8 cellular contexts compared by ENCODE assay signal in genomic region chr9:90641868-90642558, GRCh38. TPM values are rescaled to one million over a fixed set of nuclear protein-coding genes. Genes with fewer than 3 reads are reported as not detected.
DNase-seq lines count a peak whose midpoint lies in the region; ATAC-seq and TF ChIP-seq lines count a peak whose summit lies in the region.

No MANE protein-coding gene starts in this region.

- H3K9me3 ChIP-seq in WERI-Rb-1 (ENCODE audit: severe bottlenecking): no peaks in the 10 kb centered on the region
- H3K9me3 ChIP-seq in gastrocnemius medialis: no peaks in the 10 kb centered on the region

- DNase-seq in NCI-H1694 treated with DMSO at 0.1 percent for 48 hours (lab: John Stamatoyannopoulos, UW) (peak; percentile 37), NCI-H1694 (lab: John Stamatoyannopoulos, UW) (no peak), WERI-Rb-1 (no peak), islet precursor cell (peak; percentile 82), gastrocnemius medialis (no peak)

- H3K36me3 ChIP-seq in WERI-Rb-1 (no peaks in the 10 kb centered on the region), gastrocnemius medialis (no peaks in the 10 kb centered on the region)

- intact Hi-C loops in gastrocnemius medialis (cut with DNase I; ENCODE audit: low total_unique reads): loop anchor here (5.0 kb wide), 1 partner anchor 1045 kb away; no protein-coding TSS in a partner anchor

- H3K4me3 ChIP-seq in WERI-Rb-1 (ENCODE audit: low read depth, low read length) (peak overlapping the region; percentile 73), gastrocnemius medialis (peak overlapping the region in 3 of 4 donors; percentile 35 to 52 (median 45))

- H3K27ac ChIP-seq in WERI-Rb-1 (peak overlapping the region; percentile 57), gastrocnemius medialis (no peak overlapping the region)

- no peak for TF ChIP-seq CTCF in WERI-Rb-1 (IDR thresholded peaks at IDR 0.05; ENCODE audit: low read depth, low read length)
- no peak for TF ChIP-seq CTCF in gastrocnemius medialis (IDR thresholded peaks at IDR 0.05 in 4 of 5, conservative IDR thresholded peaks at IDR 0.05 in 1 of 5)

- TF ChIP-seq POLR2A in gastrocnemius medialis (IDR thresholded peaks at IDR 0.05): no peak

- H3K4me1 ChIP-seq in gastrocnemius medialis: no peaks in the 10 kb centered on the region

- ATAC-seq in gastrocnemius medialis: no peak
- ATAC-seq in GM19395 (IDR thresholded peaks at IDR 0.05; ENCODE audit: unreplicated experiment): no peak
- no peak for ATAC-seq in HG03039 (IDR thresholded peaks at IDR 0.05; ENCODE audit: unreplicated experiment)
- no peak for ATAC-seq in HG03159 (IDR thresholded peaks at IDR 0.05; ENCODE audit: unreplicated experiment)

- H3K27me3 ChIP-seq in WERI-Rb-1 (ENCODE audit: insufficient read depth, low read depth, severe bottlenecking): no peaks in the 10 kb centered on the region
- H3K27me3 ChIP-seq in gastrocnemius medialis: peaks cover 0 to 11% (median 9%) of the 10 kb centered on the region in 3 donors

- in situ Hi-C loops in gastrocnemius medialis (cut with MboI; ENCODE audit: low sequenced_read_pairs in 4 of 4): no loop called here

RNA-seq across cellular contexts. Expression of gene DIRAS2, which starts 0.6 kb away (rescaled TPM):
- not detected for total RNA-seq in gastrocnemius medialis

Comparison
In these comparisons a context has a peak if more than half of its experiments do, and no peak if none do; other contexts are left out.
1. DNase-seq: peak in NCI-H1694 treated with DMSO at 0.1 percent for 48 hours (single experiment) and islet precursor cell (single experiment); none in NCI-H1694 (single experiment), WERI-Rb-1 (single experiment) and gastrocnemius medialis (0 of 2).